In the genomic region with DNA sequence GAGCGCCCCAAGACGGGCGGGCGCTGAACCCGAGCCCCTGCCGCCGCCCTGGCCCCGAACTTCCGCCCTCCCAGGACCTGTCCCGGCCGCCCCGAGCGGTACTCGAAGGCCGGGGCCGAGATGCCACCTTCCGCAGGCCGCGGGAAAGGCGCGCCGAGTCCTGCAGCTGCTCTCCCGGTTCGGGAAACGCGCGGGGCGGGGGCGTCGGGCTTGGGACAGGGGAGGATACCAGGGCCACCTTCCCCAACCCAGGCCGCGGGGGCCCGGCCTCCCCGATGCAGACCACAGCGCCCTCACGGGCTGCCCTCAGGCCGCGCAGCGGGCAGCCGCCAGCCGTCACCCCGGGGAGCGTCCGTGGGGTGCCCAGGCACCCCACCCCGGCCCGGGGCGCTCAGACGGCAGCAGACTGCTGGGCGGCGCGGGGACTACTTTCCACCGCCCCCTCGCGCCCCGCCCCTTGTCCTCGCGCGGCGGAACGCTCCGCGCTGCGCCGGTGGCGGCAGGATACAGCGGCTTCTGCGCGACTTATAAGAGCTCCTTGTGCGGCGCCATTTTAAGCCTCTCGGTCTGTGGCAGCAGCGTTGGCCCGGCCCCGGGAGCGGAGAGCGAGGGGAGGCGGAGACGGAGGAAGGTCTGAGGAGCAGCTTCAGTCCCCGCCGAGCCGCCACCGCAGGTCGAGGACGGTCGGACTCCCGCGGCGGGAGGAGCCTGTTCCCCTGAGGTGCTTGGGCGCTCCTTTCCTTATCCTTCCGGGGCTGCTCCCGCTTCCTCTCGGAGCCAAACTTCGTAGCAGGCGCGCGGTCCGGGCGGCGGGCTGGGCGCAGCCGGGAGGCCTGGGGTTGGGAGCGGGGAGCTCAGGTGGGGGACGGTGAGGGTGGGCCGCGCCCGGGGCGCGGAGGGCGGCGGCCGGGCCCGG, we compare ENCODE assay signal across 1 cellular context.
TF ChIP-seq lines count a peak whose summit lies in the region.

A gene (plus strand): TSS at position 556 of the 916 bp plus-strand sequence. CDS start 24,564 bp downstream, outside the sequence.

TF ChIP-seq in K562, 482 proteins besides CTCF, POLR2A, EP300 and RAD21 (continued from another document and continues in another):
- TF ChIP-seq, protein P1, sequence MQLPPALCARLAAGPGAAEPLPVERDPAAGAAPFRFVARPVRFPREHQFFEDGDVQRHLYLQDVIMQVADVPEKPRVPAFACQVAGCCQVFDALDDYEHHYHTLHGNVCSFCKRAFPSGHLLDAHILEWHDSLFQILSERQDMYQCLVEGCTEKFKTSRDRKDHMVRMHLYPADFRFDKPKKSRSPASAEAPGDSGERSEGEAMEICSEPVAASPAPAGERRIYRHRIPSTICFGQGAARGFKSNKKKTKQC (CRISPR knock-in tag; IDR thresholded peaks at IDR 0.05): peak; percentile 93; the same call in 1 of the 2 replicates
- no peak for TF ChIP-seq CEBPB (tag; IDR thresholded peaks at IDR 0.05)
- TF ChIP-seq, protein P2, sequence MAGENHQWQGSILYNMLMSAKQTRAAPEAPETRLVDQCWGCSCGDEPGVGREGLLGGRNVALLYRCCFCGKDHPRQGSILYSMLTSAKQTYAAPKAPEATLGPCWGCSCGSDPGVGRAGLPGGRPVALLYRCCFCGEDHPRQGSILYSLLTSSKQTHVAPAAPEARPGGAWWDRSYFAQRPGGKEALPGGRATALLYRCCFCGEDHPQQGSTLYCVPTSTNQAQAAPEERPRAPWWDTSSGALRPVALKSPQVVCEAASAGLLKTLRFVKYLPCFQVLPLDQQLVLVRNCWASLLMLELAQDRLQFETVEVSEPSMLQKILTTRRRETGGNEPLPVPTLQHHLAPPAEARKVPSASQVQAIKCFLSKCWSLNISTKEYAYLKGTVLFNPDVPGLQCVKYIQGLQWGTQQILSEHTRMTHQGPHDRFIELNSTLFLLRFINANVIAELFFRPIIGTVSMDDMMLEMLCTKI (IDR thresholded peaks at IDR 0.05; ENCODE audit: partially characterized antibody): no peak
- TF ChIP-seq, protein P3, sequence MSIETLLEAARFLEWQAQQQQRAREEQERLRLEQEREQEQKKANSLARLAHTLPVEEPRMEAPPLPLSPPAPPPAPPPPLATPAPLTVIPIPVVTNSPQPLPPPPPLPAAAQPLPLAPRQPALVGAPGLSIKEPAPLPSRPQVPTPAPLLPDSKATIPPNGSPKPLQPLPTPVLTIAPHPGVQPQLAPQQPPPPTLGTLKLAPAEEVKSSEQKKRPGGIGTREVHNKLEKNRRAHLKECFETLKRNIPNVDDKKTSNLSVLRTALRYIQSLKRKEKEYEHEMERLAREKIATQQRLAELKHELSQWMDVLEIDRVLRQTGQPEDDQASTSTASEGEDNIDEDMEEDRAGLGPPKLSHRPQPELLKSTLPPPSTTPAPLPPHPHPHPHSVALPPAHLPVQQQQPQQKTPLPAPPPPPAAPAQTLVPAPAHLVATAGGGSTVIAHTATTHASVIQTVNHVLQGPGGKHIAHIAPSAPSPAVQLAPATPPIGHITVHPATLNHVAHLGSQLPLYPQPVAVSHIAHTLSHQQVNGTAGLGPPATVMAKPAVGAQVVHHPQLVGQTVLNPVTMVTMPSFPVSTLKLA (conservative IDR thresholded peaks at IDR 0.05): peak; percentile 59 to 85; a peak in 3 of 4 replicates
- no peak; the same call in 1 of the 2 replicates for TF ChIP-seq JUN (IDR thresholded peaks at IDR 0.05; ENCODE audit: borderline replicate concordance, low read depth, low read length)
- TF ChIP-seq JUN (CRISPR knock-in tag; IDR thresholded peaks at IDR 0.05; ENCODE audit: borderline replicate concordance): peak; percentile 85; the same call in 1 of the 2 replicates
- TF ChIP-seq TEAD4 (IDR thresholded peaks at IDR 0.05; ENCODE audit: low read length): peak; percentile 61
- TF ChIP-seq TEAD4 (CRISPR knock-in tag; IDR thresholded peaks at IDR 0.05; ENCODE audit: borderline replicate concordance): no peak
- no peak for TF ChIP-seq ZNF143 (CRISPR knock-in tag; IDR thresholded peaks at IDR 0.05)
- peak; percentile 41; the same call in 1 of the 2 replicates for TF ChIP-seq TGIF2 (CRISPR knock-in tag; IDR thresholded peaks at IDR 0.05)
- TF ChIP-seq HMG20B (CRISPR knock-in tag; IDR thresholded peaks at IDR 0.05): no peak
- TF ChIP-seq TAF1 (IDR thresholded peaks at IDR 0.05; ENCODE audit: control insufficient read depth, extremely low read depth, insufficient read depth, low read length, severe bottlenecking): peak; percentile 100
- TF ChIP-seq, protein P4, sequence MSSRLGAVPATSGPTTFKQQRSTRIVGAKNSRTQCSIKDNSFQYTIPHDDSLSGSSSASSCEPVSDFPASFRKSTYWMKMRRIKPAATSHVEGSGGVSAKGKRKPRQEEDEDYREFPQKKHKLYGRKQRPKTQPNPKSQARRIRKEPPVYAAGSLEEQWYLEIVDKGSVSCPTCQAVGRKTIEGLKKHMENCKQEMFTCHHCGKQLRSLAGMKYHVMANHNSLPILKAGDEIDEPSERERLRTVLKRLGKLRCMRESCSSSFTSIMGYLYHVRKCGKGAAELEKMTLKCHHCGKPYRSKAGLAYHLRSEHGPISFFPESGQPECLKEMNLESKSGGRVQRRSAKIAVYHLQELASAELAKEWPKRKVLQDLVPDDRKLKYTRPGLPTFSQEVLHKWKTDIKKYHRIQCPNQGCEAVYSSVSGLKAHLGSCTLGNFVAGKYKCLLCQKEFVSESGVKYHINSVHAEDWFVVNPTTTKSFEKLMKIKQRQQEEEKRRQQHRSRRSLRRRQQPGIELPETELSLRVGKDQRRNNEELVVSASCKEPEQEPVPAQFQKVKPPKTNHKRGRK (tag; IDR thresholded peaks at IDR 0.05): no peak
- TF ChIP-seq, protein P5, sequence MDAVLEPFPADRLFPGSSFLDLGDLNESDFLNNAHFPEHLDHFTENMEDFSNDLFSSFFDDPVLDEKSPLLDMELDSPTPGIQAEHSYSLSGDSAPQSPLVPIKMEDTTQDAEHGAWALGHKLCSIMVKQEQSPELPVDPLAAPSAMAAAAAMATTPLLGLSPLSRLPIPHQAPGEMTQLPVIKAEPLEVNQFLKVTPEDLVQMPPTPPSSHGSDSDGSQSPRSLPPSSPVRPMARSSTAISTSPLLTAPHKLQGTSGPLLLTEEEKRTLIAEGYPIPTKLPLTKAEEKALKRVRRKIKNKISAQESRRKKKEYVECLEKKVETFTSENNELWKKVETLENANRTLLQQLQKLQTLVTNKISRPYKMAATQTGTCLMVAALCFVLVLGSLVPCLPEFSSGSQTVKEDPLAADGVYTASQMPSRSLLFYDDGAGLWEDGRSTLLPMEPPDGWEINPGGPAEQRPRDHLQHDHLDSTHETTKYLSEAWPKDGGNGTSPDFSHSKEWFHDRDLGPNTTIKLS (IDR thresholded peaks at IDR 0.05; ENCODE audit: borderline replicate concordance, low read depth): 0 out of 2 replicates have a peak, but pooled peaks have one; percentile 65
- TF ChIP-seq, protein P6, sequence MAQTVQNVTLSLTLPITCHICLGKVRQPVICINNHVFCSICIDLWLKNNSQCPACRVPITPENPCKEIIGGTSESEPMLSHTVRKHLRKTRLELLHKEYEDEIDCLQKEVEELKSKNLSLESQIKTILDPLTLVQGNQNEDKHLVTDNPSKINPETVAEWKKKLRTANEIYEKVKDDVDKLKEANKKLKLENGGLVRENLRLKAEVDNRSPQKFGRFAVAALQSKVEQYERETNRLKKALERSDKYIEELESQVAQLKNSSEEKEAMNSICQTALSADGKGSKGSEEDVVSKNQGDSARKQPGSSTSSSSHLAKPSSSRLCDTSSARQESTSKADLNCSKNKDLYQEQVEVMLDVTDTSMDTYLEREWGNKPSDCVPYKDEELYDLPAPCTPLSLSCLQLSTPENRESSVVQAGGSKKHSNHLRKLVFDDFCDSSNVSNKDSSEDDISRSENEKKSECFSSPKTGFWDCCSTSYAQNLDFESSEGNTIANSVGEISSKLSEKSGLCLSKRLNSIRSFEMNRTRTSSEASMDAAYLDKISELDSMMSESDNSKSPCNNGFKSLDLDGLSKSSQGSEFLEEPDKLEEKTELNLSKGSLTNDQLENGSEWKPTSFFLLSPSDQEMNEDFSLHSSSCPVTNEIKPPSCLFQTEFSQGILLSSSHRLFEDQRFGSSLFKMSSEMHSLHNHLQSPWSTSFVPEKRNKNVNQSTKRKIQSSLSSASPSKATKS (CRISPR knock-in tag; IDR thresholded peaks at IDR 0.05): 0 out of 2 replicates have a peak, but pooled peaks have one; percentile 25
- TF ChIP-seq C11orf30 (IDR thresholded peaks at IDR 0.05; ENCODE audit: low read depth): no peak
- TF ChIP-seq, protein P7, sequence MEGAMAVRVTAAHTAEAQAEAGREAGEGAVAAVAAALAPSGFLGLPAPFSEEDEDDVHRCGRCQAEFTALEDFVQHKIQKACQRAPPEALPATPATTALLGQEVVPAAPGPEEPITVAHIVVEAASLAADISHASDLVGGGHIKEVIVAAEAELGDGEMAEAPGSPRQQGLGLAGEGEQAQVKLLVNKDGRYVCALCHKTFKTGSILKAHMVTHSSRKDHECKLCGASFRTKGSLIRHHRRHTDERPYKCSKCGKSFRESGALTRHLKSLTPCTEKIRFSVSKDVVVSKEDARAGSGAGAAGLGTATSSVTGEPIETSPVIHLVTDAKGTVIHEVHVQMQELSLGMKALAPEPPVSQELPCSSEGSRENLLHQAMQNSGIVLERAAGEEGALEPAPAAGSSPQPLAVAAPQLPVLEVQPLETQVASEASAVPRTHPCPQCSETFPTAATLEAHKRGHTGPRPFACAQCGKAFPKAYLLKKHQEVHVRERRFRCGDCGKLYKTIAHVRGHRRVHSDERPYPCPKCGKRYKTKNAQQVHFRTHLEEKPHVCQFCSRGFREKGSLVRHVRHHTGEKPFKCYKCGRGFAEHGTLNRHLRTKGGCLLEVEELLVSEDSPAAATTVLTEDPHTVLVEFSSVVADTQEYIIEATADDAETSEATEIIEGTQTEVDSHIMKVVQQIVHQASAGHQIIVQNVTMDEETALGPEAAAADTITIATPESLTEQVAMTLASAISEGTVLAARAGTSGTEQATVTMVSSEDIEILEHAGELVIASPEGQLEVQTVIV (CRISPR knock-in tag; IDR thresholded peaks at IDR 0.05; ENCODE audit: borderline replicate concordance): no peak; the same call in 1 of the 2 replicates
- TF ChIP-seq, protein P8, sequence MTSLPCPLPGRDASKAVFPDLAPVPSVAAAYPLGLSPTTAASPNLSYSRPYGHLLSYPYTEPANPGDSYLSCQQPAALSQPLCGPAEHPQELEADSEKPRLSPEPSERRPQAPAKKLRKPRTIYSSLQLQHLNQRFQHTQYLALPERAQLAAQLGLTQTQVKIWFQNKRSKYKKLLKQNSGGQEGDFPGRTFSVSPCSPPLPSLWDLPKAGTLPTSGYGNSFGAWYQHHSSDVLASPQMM (CRISPR knock-in tag; IDR thresholded peaks at IDR 0.05): no peak
- TF ChIP-seq, protein P9, sequence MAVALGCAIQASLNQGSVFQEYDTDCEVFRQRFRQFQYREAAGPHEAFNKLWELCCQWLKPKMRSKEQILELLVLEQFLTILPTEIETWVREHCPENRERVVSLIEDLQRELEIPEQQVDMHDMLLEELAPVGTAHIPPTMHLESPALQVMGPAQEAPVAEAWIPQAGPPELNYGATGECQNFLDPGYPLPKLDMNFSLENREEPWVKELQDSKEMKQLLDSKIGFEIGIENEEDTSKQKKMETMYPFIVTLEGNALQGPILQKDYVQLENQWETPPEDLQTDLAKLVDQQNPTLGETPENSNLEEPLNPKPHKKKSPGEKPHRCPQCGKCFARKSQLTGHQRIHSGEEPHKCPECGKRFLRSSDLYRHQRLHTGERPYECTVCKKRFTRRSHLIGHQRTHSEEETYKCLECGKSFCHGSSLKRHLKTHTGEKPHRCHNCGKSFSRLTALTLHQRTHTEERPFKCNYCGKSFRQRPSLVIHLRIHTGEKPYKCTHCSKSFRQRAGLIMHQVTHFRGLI (CRISPR knock-in tag; IDR thresholded peaks at IDR 0.05): no peak
- TF ChIP-seq, protein P10, sequence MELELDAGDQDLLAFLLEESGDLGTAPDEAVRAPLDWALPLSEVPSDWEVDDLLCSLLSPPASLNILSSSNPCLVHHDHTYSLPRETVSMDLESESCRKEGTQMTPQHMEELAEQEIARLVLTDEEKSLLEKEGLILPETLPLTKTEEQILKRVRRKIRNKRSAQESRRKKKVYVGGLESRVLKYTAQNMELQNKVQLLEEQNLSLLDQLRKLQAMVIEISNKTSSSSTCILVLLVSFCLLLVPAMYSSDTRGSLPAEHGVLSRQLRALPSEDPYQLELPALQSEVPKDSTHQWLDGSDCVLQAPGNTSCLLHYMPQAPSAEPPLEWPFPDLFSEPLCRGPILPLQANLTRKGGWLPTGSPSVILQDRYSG (tag; conservative IDR thresholded peaks at IDR 0.05; ENCODE audit: low read depth): no peak
- TF ChIP-seq, protein P11, sequence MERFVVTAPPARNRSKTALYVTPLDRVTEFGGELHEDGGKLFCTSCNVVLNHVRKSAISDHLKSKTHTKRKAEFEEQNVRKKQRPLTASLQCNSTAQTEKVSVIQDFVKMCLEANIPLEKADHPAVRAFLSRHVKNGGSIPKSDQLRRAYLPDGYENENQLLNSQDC (CRISPR knock-in tag; IDR thresholded peaks at IDR 0.05): no peak; the same call in 1 of the 2 replicates
- no peak for TF ChIP-seq MCM5 (IDR thresholded peaks at IDR 0.05; ENCODE audit: low read depth)
- peak; percentile 87 for TF ChIP-seq NCOA6 (IDR thresholded peaks at IDR 0.05)
- TF ChIP-seq NRF1 (conservative IDR thresholded peaks at IDR 0.05 in 1 of 2, IDR thresholded peaks at IDR 0.05 in 1 of 2): peak; percentile 60 to 73
- no peak for TF ChIP-seq EWSR1 (IDR thresholded peaks at IDR 0.05; ENCODE audit: borderline replicate concordance, low read depth, partially characterized antibody)
- TF ChIP-seq RBFOX2 (IDR thresholded peaks at IDR 0.05; ENCODE audit: low read depth, low read length): peak; percentile 100
- TF ChIP-seq, protein P12, sequence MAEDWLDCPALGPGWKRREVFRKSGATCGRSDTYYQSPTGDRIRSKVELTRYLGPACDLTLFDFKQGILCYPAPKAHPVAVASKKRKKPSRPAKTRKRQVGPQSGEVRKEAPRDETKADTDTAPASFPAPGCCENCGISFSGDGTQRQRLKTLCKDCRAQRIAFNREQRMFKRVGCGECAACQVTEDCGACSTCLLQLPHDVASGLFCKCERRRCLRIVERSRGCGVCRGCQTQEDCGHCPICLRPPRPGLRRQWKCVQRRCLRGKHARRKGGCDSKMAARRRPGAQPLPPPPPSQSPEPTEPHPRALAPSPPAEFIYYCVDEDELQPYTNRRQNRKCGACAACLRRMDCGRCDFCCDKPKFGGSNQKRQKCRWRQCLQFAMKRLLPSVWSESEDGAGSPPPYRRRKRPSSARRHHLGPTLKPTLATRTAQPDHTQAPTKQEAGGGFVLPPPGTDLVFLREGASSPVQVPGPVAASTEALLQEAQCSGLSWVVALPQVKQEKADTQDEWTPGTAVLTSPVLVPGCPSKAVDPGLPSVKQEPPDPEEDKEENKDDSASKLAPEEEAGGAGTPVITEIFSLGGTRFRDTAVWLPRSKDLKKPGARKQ (CRISPR knock-in tag; IDR thresholded peaks at IDR 0.05): no peak
- TF ChIP-seq DDX20 (tag; IDR thresholded peaks at IDR 0.05; ENCODE audit: low read depth): no peak
- TF ChIP-seq, protein P13, sequence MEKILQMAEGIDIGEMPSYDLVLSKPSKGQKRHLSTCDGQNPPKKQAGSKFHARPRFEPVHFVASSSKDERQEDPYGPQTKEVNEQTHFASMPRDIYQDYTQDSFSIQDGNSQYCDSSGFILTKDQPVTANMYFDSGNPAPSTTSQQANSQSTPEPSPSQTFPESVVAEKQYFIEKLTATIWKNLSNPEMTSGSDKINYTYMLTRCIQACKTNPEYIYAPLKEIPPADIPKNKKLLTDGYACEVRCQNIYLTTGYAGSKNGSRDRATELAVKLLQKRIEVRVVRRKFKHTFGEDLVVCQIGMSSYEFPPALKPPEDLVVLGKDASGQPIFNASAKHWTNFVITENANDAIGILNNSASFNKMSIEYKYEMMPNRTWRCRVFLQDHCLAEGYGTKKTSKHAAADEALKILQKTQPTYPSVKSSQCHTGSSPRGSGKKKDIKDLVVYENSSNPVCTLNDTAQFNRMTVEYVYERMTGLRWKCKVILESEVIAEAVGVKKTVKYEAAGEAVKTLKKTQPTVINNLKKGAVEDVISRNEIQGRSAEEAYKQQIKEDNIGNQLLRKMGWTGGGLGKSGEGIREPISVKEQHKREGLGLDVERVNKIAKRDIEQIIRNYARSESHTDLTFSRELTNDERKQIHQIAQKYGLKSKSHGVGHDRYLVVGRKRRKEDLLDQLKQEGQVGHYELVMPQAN (IDR thresholded peaks at IDR 0.05; ENCODE audit: borderline replicate concordance): no peak
- peak; percentile 98 for TF ChIP-seq POLR2B (IDR thresholded peaks at IDR 0.05; ENCODE audit: low read depth, partially characterized antibody)
- peak; percentile 87 for TF ChIP-seq CBX1 (IDR thresholded peaks at IDR 0.05; ENCODE audit: low read depth)
